In the genomic region with DNA sequence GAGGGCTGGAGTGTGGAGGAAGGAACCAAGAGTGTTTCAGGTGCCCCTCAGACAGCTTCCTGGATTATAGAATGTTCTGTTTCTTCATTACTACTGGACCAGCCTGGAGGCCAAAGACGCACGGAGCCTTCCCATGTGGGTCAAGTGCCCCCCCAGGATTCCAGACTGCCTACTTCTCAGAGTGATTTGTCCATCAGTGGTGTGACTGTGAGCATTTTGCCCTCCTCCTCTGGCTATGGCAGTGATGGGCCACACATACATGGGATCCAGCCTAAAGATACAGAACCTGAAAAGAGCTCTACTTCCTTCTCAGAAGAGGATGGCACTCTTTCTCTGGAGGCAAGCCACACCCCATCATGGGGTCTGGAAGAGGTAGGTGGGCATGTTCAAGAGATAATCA, we compare ENCODE assay signal across 10 cellular contexts.
DNase-seq lines count a peak whose midpoint lies in the region; ATAC-seq, FAIRE-seq and TF ChIP-seq lines count a peak whose summit lies in the region.
"Had no signal": no experiment of that assay in that cellular context is flagged by ENCODE, and none has a peak within 500 bp of the region (broad histone marks: within the 10 kb centered on the region; RNA-seq: fewer than 3 reads in every experiment).

No MANE protein-coding gene starts in this region.

- no peak for TF ChIP-seq CTCF in AG09309 (IDR thresholded peaks at IDR 0.05; ENCODE audit: control insufficient read depth, insufficient read depth, low read depth, low read length, missing control alignments)
- TF ChIP-seq CTCF in GM12878 (IDR thresholded peaks at IDR 0.05 in 2 of 3, conservative IDR thresholded peaks at IDR 0.05 in 1 of 3; ENCODE audit: control insufficient read depth in 2 of 3, extremely low read depth in 1 of 3, insufficient read depth in 1 of 3, low read depth in 3 of 3, low read length in 3 of 3): no peak

- peaks cover 62 to 63% (median 62%) of the 10 kb centered on the region in 3 donors for H3K4me1 Mint-ChIP-seq in naive B cell

- H2AFZ ChIP-seq in GM12878 (ENCODE audit: control insufficient read depth, low read depth, low read length): no peak overlapping the region

- DNase-seq in AG09309 (ENCODE audit: low read depth) (no peak), GM12878 (ENCODE audit: low read depth, low spot score) (no peak), naive B cell (no peak), EL (no peak), SW480 (ENCODE audit: low spot score) (no peak)
- DNase-seq: GDM1 had no signal

- no peaks in the 10 kb centered on the region for H3K27me3 Mint-ChIP-seq in naive B cell

- peak overlapping the region; percentile 71 to 91 (median 83) for H3K4me3 Mint-ChIP-seq in naive B cell

- ATAC-seq in GM21717 (IDR thresholded peaks at IDR 0.05; ENCODE audit: unreplicated experiment) (peak; percentile 8), GM12878 (peak; percentile 35), naive B cell (ENCODE audit: low read depth in 2 of 2) (peak in 1 of 2 donors; percentile 4), HG02852 (IDR thresholded peaks at IDR 0.05; ENCODE audit: unreplicated experiment) (no peak), HG03442 (IDR thresholded peaks at IDR 0.05; ENCODE audit: unreplicated experiment) (no peak)

- BruUV-seq in GM12878 (replicated peaks; lab: Mats Ljungman, UMichigan): no TSS peak

- no peak for FAIRE-seq in GM12878 (lab: Jason Lieb, UNC)

- CTCF ChIA-PET in GM12878 (lab: Yijun Ruan, JAX): interaction anchor here (0.6 to 25.0 kb wide), 16 partner anchors 9 to 270 kb away, joined by 3 to 918 read pairs (median 6); no protein-coding TSS in a partner anchor

- H4K20me1 ChIP-seq in GM12878 (ENCODE audit: control insufficient read depth, insufficient read depth): no peaks in the 10 kb centered on the region

- H3K4me3 ChIP-seq in AG09309 (ENCODE audit: control insufficient read depth, low read depth, low read length): peak overlapping the region; percentile 23
- peak overlapping the region; percentile 57 for H3K4me3 ChIP-seq in GM12878
- H3K4me3 ChIP-seq: cardiac muscle cell had no signal

- POLR2A ChIA-PET in GM12878 (lab: Charles Lee): interaction anchor here (0.5 to 2.6 kb wide), 11 partner anchors 8 to 290 kb away, joined by 3 to 14 read pairs (median 5); no protein-coding TSS in a partner anchor

- peak overlapping the region; percentile 81 for H3K27ac ChIP-seq in GM12878 (ENCODE audit: control insufficient read depth, insufficient read depth)
- H3K27ac ChIP-seq: cardiac muscle cell had no signal

- H3K9me3 ChIP-seq in GM12878 (replicated peaks; ENCODE audit: control insufficient read depth, insufficient read depth, low read length): no peaks in the 10 kb centered on the region

- no peak for TF ChIP-seq POLR2A in GM12878 (IDR thresholded peaks at IDR 0.05; ENCODE audit: low read depth, low read length)

- peaks cover 56% of the 10 kb centered on the region for H3K4me1 ChIP-seq in GM12878 (ENCODE audit: control insufficient read depth, insufficient read depth, low read length)

- H3K36me3 Mint-ChIP-seq in naive B cell: no peaks in the 10 kb centered on the region

- no peak for TF ChIP-seq RAD21 in GM12878 (IDR thresholded peaks at IDR 0.05; ENCODE audit: insufficient read depth, low read depth, low read length)

- H3K27ac Mint-ChIP-seq in naive B cell: peak overlapping the region; percentile 83 to 98 (median 94)

- H3K9ac ChIP-seq in GM12878 (ENCODE audit: control insufficient read depth, insufficient read depth, low read length): peak overlapping the region; percentile 49

- TF ChIP-seq EP300 in GM12878 (IDR thresholded peaks at IDR 0.05; ENCODE audit: borderline replicate concordance in 1 of 2, control insufficient read depth in 1 of 2, low read depth in 2 of 2, low read length in 2 of 2): no peak

- H3K79me2 ChIP-seq in GM12878 (ENCODE audit: control insufficient read depth, insufficient read depth, low read length): peaks cover 84% of the 10 kb centered on the region

- H3K36me3 ChIP-seq in GM12878 (ENCODE audit: control insufficient read depth in 2 of 2, insufficient read depth in 2 of 2, low read length in 1 of 2): peaks cover 2 to 11% of the 10 kb centered on the region in 2 experiments; a peak in 3 of 4 replicates
- H3K36me3 ChIP-seq: cardiac muscle cell had no signal

- H3K4me2 ChIP-seq in GM12878 (ENCODE audit: control insufficient read depth, insufficient read depth): peak overlapping the region; percentile 89

- H3K27me3 ChIP-seq in GM12878 (replicated peaks in 1 of 2; ENCODE audit: control insufficient read depth in 2 of 2, insufficient read depth in 2 of 2, low read length in 1 of 2): no peaks in the 10 kb centered on the region
- H3K27me3 ChIP-seq: cardiac muscle cell had no signal

- in situ Hi-C loops in GM12878 (cut with MboI): no loop called here

- RAD21 ChIA-PET in GM12878 (lab: Charles Lee; ENCODE audit: unreplicated experiment): interaction anchor here (0.8 to 10.8 kb wide), 10 partner anchors 9 to 269 kb away, joined by 3 to 117 read pairs (median 6); no protein-coding TSS in a partner anchor

- no peaks in the 10 kb centered on the region for H3K9me3 Mint-ChIP-seq in naive B cell

- intact Hi-C loops in GM12878 (cut with micrococcal nuclease; ENCODE audit: unreplicated experiment): no loop called here

- SMC1A ChIA-PET in GM12878 (lab: Charles Lee; ENCODE audit: uncharacterized antibody, unreplicated experiment): interaction anchor here (0.6 to 13.9 kb wide), 23 partner anchors 9 to 237 kb away, joined by 3 to 155 read pairs (median 5); no protein-coding TSS in a partner anchor

- WGBS in GM12878 (ENCODE audit: insufficient coverage, insufficient replicate concordance, low lambda C conversion rate, missing lambda C conversion rate): 0% methylated on average over 2 of the region's 2 CpGs

TF ChIP-seq in GM12878, 131 proteins besides CTCF, POLR2A, EP300 and RAD21:
- TF ChIP-seq CREM (IDR thresholded peaks at IDR 0.05; ENCODE audit: low read depth) (no peak), SMAD5 (IDR thresholded peaks at IDR 0.05; ENCODE audit: low read depth) (no peak), ZNF207 (IDR thresholded peaks at IDR 0.05; ENCODE audit: borderline replicate concordance) (no peak), HDAC6 (IDR thresholded peaks at IDR 0.05; ENCODE audit: unreplicated experiment) (no peak), TCF12 (IDR thresholded peaks at IDR 0.05; ENCODE audit: low read depth, low read length) (no peak), ZZZ3 (IDR thresholded peaks at IDR 0.05; ENCODE audit: control insufficient read depth, insufficient read length, low read depth) (no peak), ATF7 (IDR thresholded peaks at IDR 0.05; ENCODE audit: low read depth) (no peak)
- TF ChIP-seq, protein P1, sequence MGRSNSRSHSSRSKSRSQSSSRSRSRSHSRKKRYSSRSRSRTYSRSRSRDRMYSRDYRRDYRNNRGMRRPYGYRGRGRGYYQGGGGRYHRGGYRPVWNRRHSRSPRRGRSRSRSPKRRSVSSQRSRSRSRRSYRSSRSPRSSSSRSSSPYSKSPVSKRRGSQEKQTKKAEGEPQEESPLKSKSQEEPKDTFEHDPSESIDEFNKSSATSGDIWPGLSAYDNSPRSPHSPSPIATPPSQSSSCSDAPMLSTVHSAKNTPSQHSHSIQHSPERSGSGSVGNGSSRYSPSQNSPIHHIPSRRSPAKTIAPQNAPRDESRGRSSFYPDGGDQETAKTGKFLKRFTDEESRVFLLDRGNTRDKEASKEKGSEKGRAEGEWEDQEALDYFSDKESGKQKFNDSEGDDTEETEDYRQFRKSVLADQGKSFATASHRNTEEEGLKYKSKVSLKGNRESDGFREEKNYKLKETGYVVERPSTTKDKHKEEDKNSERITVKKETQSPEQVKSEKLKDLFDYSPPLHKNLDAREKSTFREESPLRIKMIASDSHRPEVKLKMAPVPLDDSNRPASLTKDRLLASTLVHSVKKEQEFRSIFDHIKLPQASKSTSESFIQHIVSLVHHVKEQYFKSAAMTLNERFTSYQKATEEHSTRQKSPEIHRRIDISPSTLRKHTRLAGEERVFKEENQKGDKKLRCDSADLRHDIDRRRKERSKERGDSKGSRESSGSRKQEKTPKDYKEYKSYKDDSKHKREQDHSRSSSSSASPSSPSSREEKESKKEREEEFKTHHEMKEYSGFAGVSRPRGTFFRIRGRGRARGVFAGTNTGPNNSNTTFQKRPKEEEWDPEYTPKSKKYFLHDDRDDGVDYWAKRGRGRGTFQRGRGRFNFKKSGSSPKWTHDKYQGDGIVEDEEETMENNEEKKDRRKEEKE (IDR thresholded peaks at IDR 0.05): no peak
- TF ChIP-seq, protein P2, sequence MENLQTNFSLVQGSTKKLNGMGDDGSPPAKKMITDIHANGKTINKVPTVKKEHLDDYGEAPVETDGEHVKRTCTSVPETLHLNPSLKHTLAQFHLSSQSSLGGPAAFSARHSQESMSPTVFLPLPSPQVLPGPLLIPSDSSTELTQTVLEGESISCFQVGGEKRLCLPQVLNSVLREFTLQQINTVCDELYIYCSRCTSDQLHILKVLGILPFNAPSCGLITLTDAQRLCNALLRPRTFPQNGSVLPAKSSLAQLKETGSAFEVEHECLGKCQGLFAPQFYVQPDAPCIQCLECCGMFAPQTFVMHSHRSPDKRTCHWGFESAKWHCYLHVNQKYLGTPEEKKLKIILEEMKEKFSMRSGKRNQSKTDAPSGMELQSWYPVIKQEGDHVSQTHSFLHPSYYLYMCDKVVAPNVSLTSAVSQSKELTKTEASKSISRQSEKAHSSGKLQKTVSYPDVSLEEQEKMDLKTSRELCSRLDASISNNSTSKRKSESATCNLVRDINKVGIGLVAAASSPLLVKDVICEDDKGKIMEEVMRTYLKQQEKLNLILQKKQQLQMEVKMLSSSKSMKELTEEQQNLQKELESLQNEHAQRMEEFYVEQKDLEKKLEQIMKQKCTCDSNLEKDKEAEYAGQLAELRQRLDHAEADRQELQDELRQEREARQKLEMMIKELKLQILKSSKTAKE (IDR thresholded peaks at IDR 0.05; ENCODE audit: low read depth, poor library complexity, severe bottlenecking): no peak

Comparison
In these comparisons a context has a peak if more than half of its experiments do, and no peak if none do; other contexts are left out.
1. ATAC-seq: peak in GM21717 (single experiment) and GM12878 (single experiment); none in HG02852 (single experiment) and HG03442 (single experiment).